1 cellular context compared by ENCODE assay signal in genomic region chr22:45263790-45264269, GRCh38.
TF ChIP-seq lines count a peak whose summit lies in the region.

No MANE protein-coding gene starts in this region.

TF ChIP-seq in HepG2, 621 proteins besides CTCF, POLR2A, EP300 and RAD21 (continued from another document and continues in another):
- TF ChIP-seq, protein P1, sequence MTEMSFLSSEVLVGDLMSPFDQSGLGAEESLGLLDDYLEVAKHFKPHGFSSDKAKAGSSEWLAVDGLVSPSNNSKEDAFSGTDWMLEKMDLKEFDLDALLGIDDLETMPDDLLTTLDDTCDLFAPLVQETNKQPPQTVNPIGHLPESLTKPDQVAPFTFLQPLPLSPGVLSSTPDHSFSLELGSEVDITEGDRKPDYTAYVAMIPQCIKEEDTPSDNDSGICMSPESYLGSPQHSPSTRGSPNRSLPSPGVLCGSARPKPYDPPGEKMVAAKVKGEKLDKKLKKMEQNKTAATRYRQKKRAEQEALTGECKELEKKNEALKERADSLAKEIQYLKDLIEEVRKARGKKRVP (CRISPR knock-in tag; IDR thresholded peaks at IDR 0.05): peak in 1 of 2 experiments; percentile 59; a peak in 1 of 4 replicates
- TF ChIP-seq GATAD2A (CRISPR knock-in tag; IDR thresholded peaks at IDR 0.05) (peak; percentile 78), ZNF317 (CRISPR knock-in tag; IDR thresholded peaks at IDR 0.05) (0 out of 2 replicates have a peak, but pooled peaks have one; percentile 38), ZNF878 (CRISPR knock-in tag; IDR thresholded peaks at IDR 0.05) (peak; percentile 48; the same call in 1 of the 2 replicates), MEF2D (CRISPR knock-in tag; IDR thresholded peaks at IDR 0.05) (peak; percentile 83), IKZF1 (IDR thresholded peaks at IDR 0.05) (no peak), ZNF713 (CRISPR knock-in tag; IDR thresholded peaks at IDR 0.05) (peak; percentile 95), ZNF446 (CRISPR knock-in tag; IDR thresholded peaks at IDR 0.05) (no peak), THAP8 (CRISPR knock-in tag; IDR thresholded peaks at IDR 0.05; ENCODE audit: borderline replicate concordance) (no peak), TARDBP (CRISPR knock-in tag; IDR thresholded peaks at IDR 0.05) (peak; percentile 68), SPEN (CRISPR knock-in tag; IDR thresholded peaks at IDR 0.05; ENCODE audit: low read depth) (peak; percentile 60; the same call in 1 of the 2 replicates), KDM5B (CRISPR knock-in tag; IDR thresholded peaks at IDR 0.05; ENCODE audit: borderline replicate concordance) (peak; percentile 39; the same call in 1 of the 2 replicates), DDIT3 (CRISPR knock-in tag; IDR thresholded peaks at IDR 0.05) (no peak), TCF7 (IDR thresholded peaks at IDR 0.05; ENCODE audit: low read depth) (no peak), TAF1 (CRISPR knock-in tag; IDR thresholded peaks at IDR 0.05) (no peak), ZNF33B (CRISPR knock-in tag; IDR thresholded peaks at IDR 0.05) (no peak), WIZ (CRISPR knock-in tag; IDR thresholded peaks at IDR 0.05) (no peak), ZNF335 (CRISPR knock-in tag; IDR thresholded peaks at IDR 0.05) (peak; percentile 50; the same call in 1 of the 2 replicates), MXI1 (IDR thresholded peaks at IDR 0.05; ENCODE audit: borderline replicate concordance, low read depth, low read length) (peak; percentile 99; the same call in 2 of the 3 replicates), ZNF576 (CRISPR knock-in tag; IDR thresholded peaks at IDR 0.05) (no peak), FOXM1 (CRISPR knock-in tag; IDR thresholded peaks at IDR 0.05) (no peak), BRCA1 (CRISPR knock-in tag; IDR thresholded peaks at IDR 0.05) (no peak), RFX5 (IDR thresholded peaks at IDR 0.05; ENCODE audit: low read depth, low read length) (no peak), NR2F1 (CRISPR knock-in tag; IDR thresholded peaks at IDR 0.05) (no peak; a peak in 1 of 4 replicates), SMYD3 (CRISPR knock-in tag; IDR thresholded peaks at IDR 0.05) (no peak; the same call in 1 of the 2 replicates), ZNF724P (CRISPR knock-in tag; IDR thresholded peaks at IDR 0.05; ENCODE audit: borderline replicate concordance) (no peak), ZNF772 (CRISPR knock-in tag; IDR thresholded peaks at IDR 0.05) (no peak), ARNT2 (CRISPR knock-in tag; IDR thresholded peaks at IDR 0.05; ENCODE audit: low read depth) (peak; percentile 55; the same call in 1 of the 2 replicates), ZBTB8A (CRISPR knock-in tag; IDR thresholded peaks at IDR 0.05; ENCODE audit: borderline replicate concordance, low read depth) (no peak), MXD4 (CRISPR knock-in tag; IDR thresholded peaks at IDR 0.05) (peak; percentile 99), ZNF264 (CRISPR knock-in tag; IDR thresholded peaks at IDR 0.05) (no peak), TOE1 (CRISPR knock-in tag; IDR thresholded peaks at IDR 0.05) (no peak), JUN (CRISPR knock-in tag; IDR thresholded peaks at IDR 0.05) (no peak; the same call in 1 of the 2 replicates), ZFY (CRISPR knock-in tag; IDR thresholded peaks at IDR 0.05) (peak; percentile 67), ZNF816 (CRISPR knock-in tag; IDR thresholded peaks at IDR 0.05; ENCODE audit: borderline replicate concordance) (no peak), NFKBIZ (CRISPR knock-in tag; IDR thresholded peaks at IDR 0.05) (peak; percentile 50; the same call in 1 of the 2 replicates), MTA1 (CRISPR knock-in tag; IDR thresholded peaks at IDR 0.05; ENCODE audit: borderline replicate concordance) (0 out of 2 replicates have a peak, but pooled peaks have one; percentile 25), EED (CRISPR knock-in tag; IDR thresholded peaks at IDR 0.05) (no peak), ZNF775 (CRISPR knock-in tag; IDR thresholded peaks at IDR 0.05; ENCODE audit: borderline replicate concordance) (no peak), HIVEP1 (CRISPR knock-in tag; IDR thresholded peaks at IDR 0.05) (0 out of 2 replicates have a peak, but pooled peaks have one; percentile 55), SOX5 (CRISPR knock-in tag; IDR thresholded peaks at IDR 0.05; ENCODE audit: borderline replicate concordance) (peak; percentile 58; the same call in 1 of the 2 replicates), MAFG (CRISPR knock-in tag; IDR thresholded peaks at IDR 0.05) (no peak), ARID5B (CRISPR knock-in tag; IDR thresholded peaks at IDR 0.05) (peak; percentile 73), ZNF160 (CRISPR knock-in tag; IDR thresholded peaks at IDR 0.05) (no peak), AHDC1 (CRISPR knock-in tag; IDR thresholded peaks at IDR 0.05; ENCODE audit: borderline replicate concordance) (no peak), ELF1 (CRISPR knock-in tag; IDR thresholded peaks at IDR 0.05) (peak; percentile 64)
- TF ChIP-seq, protein P2, sequence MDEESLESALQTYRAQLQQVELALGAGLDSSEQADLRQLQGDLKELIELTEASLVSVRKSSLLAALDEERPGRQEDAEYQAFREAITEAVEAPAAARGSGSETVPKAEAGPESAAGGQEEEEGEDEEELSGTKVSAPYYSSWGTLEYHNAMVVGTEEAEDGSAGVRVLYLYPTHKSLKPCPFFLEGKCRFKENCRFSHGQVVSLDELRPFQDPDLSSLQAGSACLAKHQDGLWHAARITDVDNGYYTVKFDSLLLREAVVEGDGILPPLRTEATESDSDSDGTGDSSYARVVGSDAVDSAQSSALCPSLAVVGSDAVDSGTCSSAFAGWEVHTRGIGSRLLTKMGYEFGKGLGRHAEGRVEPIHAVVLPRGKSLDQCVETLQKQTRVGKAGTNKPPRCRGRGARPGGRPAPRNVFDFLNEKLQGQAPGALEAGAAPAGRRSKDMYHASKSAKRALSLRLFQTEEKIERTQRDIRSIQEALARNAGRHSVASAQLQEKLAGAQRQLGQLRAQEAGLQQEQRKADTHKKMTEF (CRISPR knock-in tag; IDR thresholded peaks at IDR 0.05): peak; percentile 69
- TF ChIP-seq, protein P3, sequence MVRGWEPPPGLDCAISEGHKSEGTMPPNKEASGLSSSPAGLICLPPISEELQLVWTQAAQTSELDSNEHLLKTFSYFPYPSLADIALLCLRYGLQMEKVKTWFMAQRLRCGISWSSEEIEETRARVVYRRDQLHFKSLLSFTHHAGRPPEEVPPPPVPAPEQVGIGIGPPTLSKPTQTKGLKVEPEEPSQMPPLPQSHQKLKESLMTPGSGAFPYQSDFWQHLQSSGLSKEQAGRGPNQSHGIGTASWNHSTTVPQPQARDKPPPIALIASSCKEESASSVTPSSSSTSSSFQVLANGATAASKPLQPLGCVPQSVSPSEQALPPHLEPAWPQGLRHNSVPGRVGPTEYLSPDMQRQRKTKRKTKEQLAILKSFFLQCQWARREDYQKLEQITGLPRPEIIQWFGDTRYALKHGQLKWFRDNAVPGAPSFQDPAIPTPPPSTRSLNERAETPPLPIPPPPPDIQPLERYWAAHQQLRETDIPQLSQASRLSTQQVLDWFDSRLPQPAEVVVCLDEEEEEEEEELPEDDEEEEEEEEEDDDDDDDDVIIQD (CRISPR knock-in tag; IDR thresholded peaks at IDR 0.05; ENCODE audit: low read depth): peak; percentile 55; the same call in 1 of the 2 replicates
- TF ChIP-seq, protein P4, sequence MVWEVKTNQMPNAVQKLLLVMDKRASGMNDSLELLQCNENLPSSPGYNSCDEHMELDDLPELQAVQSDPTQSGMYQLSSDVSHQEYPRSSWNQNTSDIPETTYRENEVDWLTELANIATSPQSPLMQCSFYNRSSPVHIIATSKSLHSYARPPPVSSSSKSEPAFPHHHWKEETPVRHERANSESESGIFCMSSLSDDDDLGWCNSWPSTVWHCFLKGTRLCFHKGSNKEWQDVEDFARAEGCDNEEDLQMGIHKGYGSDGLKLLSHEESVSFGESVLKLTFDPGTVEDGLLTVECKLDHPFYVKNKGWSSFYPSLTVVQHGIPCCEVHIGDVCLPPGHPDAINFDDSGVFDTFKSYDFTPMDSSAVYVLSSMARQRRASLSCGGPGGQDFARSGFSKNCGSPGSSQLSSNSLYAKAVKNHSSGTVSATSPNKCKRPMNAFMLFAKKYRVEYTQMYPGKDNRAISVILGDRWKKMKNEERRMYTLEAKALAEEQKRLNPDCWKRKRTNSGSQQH (CRISPR knock-in tag; IDR thresholded peaks at IDR 0.05; ENCODE audit: low read depth): 0 out of 2 replicates have a peak, but pooled peaks have one; percentile 76
